ENCODE assay signal across 8 cellular contexts in genomic region chr1:18956189-18957135, GRCh38. TPM values are rescaled to one million over a fixed set of nuclear protein-coding genes. Genes with fewer than 3 reads are reported as not detected.
DNase-seq lines count a peak whose midpoint lies in the region; ATAC-seq lines count a peak whose summit lies in the region.

Gene IFFO2, minus strand, starts transcription at chr1:18956676. Its CDS starts 344 bp downstream, at chr1:18956332.

- no peaks in the 10 kb centered on the region for H3K36me3 ChIP-seq in aorta (ENCODE audit: control insufficient read depth in 1 of 2, insufficient read depth in 2 of 2, low read length in 1 of 2)

- H3K4me3 ChIP-seq in aorta (ENCODE audit: low read length in 2 of 2), result peak within 1 kb of the TSS; percentile 98

- DNase-seq in NCI-H1436 treated with DMSO at 0.1 percent for 48 hours (lab: John Stamatoyannopoulos, UW), result peak; percentile 44
- peak; percentile 98 for DNase-seq in T1000 (lab: John Stamatoyannopoulos, UW)
- DNase-seq in astrocyte of the hippocampus (ENCODE audit: low read depth, low spot score), result peak; percentile 99
- DNase-seq in hepatic stellate cell (ENCODE audit: low spot score), result peak; percentile 99
- peak; percentile 74 for DNase-seq in renal cortical epithelial cell (ENCODE audit: low read depth)
- peak; percentile 99 to 100 for DNase-seq in aorta

- 1% methylated on average over 67 to 119 of the region's 119 CpGs for WGBS in aorta, 2 donors

- ATAC-seq in GM18498 (IDR thresholded peaks at IDR 0.05; ENCODE audit: unreplicated experiment), result peak; percentile 69
- ATAC-seq in HG02840 (IDR thresholded peaks at IDR 0.05; ENCODE audit: low FRiP score, unreplicated experiment), result peak; percentile 75
- ATAC-seq in aorta (ENCODE audit: low FRiP score), result peak; percentile 97

- no peaks in the 10 kb centered on the region for H3K27me3 ChIP-seq in aorta (ENCODE audit: control insufficient read depth in 1 of 2, insufficient read depth in 2 of 2, low read length in 1 of 2)

- no peaks in the 10 kb centered on the region for H3K4me1 ChIP-seq in aorta (ENCODE audit: control insufficient read depth in 1 of 2, insufficient read depth in 2 of 2, low read length in 2 of 2)

- H3K27ac ChIP-seq in aorta (ENCODE audit: low read depth in 1 of 2, low read length in 2 of 2), result peak within 1 kb of the TSS; percentile 15 to 58

- no peaks in the 10 kb centered on the region for H3K9me3 ChIP-seq in aorta (ENCODE audit: control insufficient read depth, low read length)

- intact Hi-C loops in aorta (cut with DNase I), result loop anchor here (1.0 to 5.0 kb wide), 3 partner anchors 44 to 56 kb away; no protein-coding TSS in a partner anchor

RNA-seq across cellular contexts. Expression of gene IFFO2, which starts in this region (rescaled TPM):
- total RNA-seq in renal cortical epithelial cell, result 34.0 and 42.0 TPM in 2 replicates
- 10 to 100 TPM; 21.5 to 34.7 TPM for total RNA-seq in aorta
- 1 to 10 TPM; 3.9 to 5.4 TPM for polyA plus RNA-seq in aorta

Comparison
In these comparisons a context has a peak if more than half of its experiments do, and no peak if none do; other contexts are left out.
1. Peak in every context shown above with its lines: DNase-seq, ATAC-seq, H3K4me3 ChIP-seq and H3K27ac ChIP-seq.
2. DNase-seq: peak in every context shown above with its lines; median percentile 100 in aorta; 99 in astrocyte of the hippocampus; 99 in hepatic stellate cell; 98 in T1000; 74 in renal cortical epithelial cell; 44 in NCI-H1436 treated with DMSO at 0.1 percent for 48 hours.